Comparison of ENCODE assay signal across 21 cellular contexts in genomic region chr2:14978836-14979235, GRCh38.
DNase-seq lines count a peak whose midpoint lies in the region; ATAC-seq and TF ChIP-seq lines count a peak whose summit lies in the region.
"Had no signal": no experiment of that assay in that cellular context is flagged by ENCODE, and none has a peak within 500 bp of the region (broad histone marks: within the 10 kb centered on the region; RNA-seq: fewer than 3 reads in every experiment).

No MANE protein-coding gene starts in this region.

- no peaks in the 10 kb centered on the region for H3K36me3 ChIP-seq in thyroid gland
- H3K36me3 ChIP-seq: BE2C had no signal

- no peak overlapping the region for H3K27ac Mint-ChIP-seq in activated CD4-positive, alpha-beta T cell treated with anti-CD3 and anti-CD28 coated beads for 36 hours
- H3K27ac Mint-ChIP-seq: CD4-positive, CD25-positive, alpha-beta regulatory T cell had no signal

- H3K27me3 ChIP-seq in thyroid gland = no peaks in the 10 kb centered on the region
- H3K27me3 ChIP-seq: BE2C had no signal

- POLR2A ChIA-PET in activated CD4-positive, alpha-beta T cell treated with anti-CD3 and anti-CD28 coated beads for 36 hours (lab: Charles Lee) = no interaction called here

- no peak for DNase-seq in activated CD4-positive, alpha-beta T cell treated with anti-CD3 and anti-CD28 coated beads for 36 hours
- DNase-seq in activated CD4-positive, alpha-beta T cell treated with anti-CD3 and anti-CD28 coated beads, Interleukin-2, amount 50 U/mL, for 48 hours = no peak
- DNase-seq in M059J (ENCODE audit: low read depth) = peak; percentile 1
- DNase-seq in astrocyte of the hippocampus (ENCODE audit: low read depth, low spot score) = peak; percentile 5
- peak; percentile 10 for DNase-seq in putamen (ENCODE audit: low spot score)
- DNase-seq in NOMO-1 (lab: John Stamatoyannopoulos, UW; ENCODE audit: unreplicated experiment in 2 of 2) = no peak
- no peak for DNase-seq in thyroid gland
- DNase-seq: BE2C; CD4-positive, CD25-positive, alpha-beta regulatory T cell; COR-L47; DMS 273 treated with DMSO at 0.1 percent for 48 hours; GDM1; H7; NCI-H1417 treated with DMSO at 0.1 percent for 48 hours; NCI-H187 treated with DMSO at 0.1 percent for 48 hours; NCI-H345; NCI-H524 treated with DMSO at 0.1 percent for 48 hours had no signal

- no peak overlapping the region for H3K4me3 ChIP-seq in thyroid gland (replicated peaks in 1 of 3)

- CTCF ChIA-PET in activated CD4-positive, alpha-beta T cell treated with anti-CD3 and anti-CD28 coated beads for 36 hours (lab: Charles Lee) = interaction anchor here (0.5 to 0.7 kb wide), 3 partner anchors 77 to 210 kb away, joined by 3 read pairs; no protein-coding TSS in a partner anchor

- no peak overlapping the region for H3K4me3 Mint-ChIP-seq in activated CD4-positive, alpha-beta T cell treated with anti-CD3 and anti-CD28 coated beads for 36 hours
- H3K4me3 Mint-ChIP-seq: CD4-positive, CD25-positive, alpha-beta regulatory T cell had no signal

- H3K27ac ChIP-seq in thyroid gland = no peak overlapping the region
- H3K27ac ChIP-seq: 22Rv1, KMS-11 had no signal

- peak; percentile 51 for ATAC-seq in activated CD4-positive, alpha-beta T cell treated with anti-CD3 and anti-CD28 coated beads for 36 hours
- ATAC-seq in GM19351 (IDR thresholded peaks at IDR 0.05; ENCODE audit: unreplicated experiment) = no peak
- ATAC-seq: Right ventricle myocardium inferior had no signal

- H3K4me1 Mint-ChIP-seq in activated CD4-positive, alpha-beta T cell treated with anti-CD3 and anti-CD28 coated beads for 36 hours = peaks cover 5% of the 10 kb centered on the region
- H3K4me1 Mint-ChIP-seq: CD4-positive, CD25-positive, alpha-beta regulatory T cell had no signal

- no peaks in the 10 kb centered on the region for H3K9me3 Mint-ChIP-seq in activated CD4-positive, alpha-beta T cell treated with anti-CD3 and anti-CD28 coated beads for 36 hours (ENCODE audit: low read depth)

- WGBS in thyroid gland, 2 donors = 87 to 91% methylated on average over 2 of the region's 2 CpGs

- H3K4me1 ChIP-seq in thyroid gland = no peaks in the 10 kb centered on the region
- H3K4me1 ChIP-seq: BE2C had no signal

- no peaks in the 10 kb centered on the region for H3K36me3 Mint-ChIP-seq in activated CD4-positive, alpha-beta T cell treated with anti-CD3 and anti-CD28 coated beads for 36 hours (ENCODE audit: low read depth)
- H3K36me3 Mint-ChIP-seq: CD4-positive, CD25-positive, alpha-beta regulatory T cell had no signal

- TF ChIP-seq CTCF in thyroid gland (IDR thresholded peaks at IDR 0.05) = no peak

- no peaks in the 10 kb centered on the region for H3K9me3 ChIP-seq in thyroid gland
- H3K9me3 ChIP-seq: BE2C had no signal

- H3K27me3 Mint-ChIP-seq in activated CD4-positive, alpha-beta T cell treated with anti-CD3 and anti-CD28 coated beads for 36 hours = peaks cover 22% of the 10 kb centered on the region

- intact Hi-C loops in activated CD4-positive, alpha-beta T cell treated with anti-CD3 and anti-CD28 coated beads for 36 hours (cut with DNase I, micrococcal nuclease) = no loop called here
- intact Hi-C loops in thyroid gland (cut with DNase I) = no loop called here

- TF ChIP-seq POLR2A in thyroid gland (IDR thresholded peaks at IDR 0.05) = no peak

Comparison
In these comparisons a context has a peak if more than half of its experiments do, and no peak if none do; other contexts are left out.
1. DNase-seq: peak in M059J (single experiment), astrocyte of the hippocampus (single experiment) and putamen (single experiment); none in activated CD4-positive, alpha-beta T cell treated with anti-CD3 and anti-CD28 coated beads for 36 hours (single experiment), activated CD4-positive, alpha-beta T cell treated with anti-CD3 and anti-CD28 coated beads, Interleukin-2, amount 50 U/mL, for 48 hours (0 of 2), NOMO-1 (0 of 2) and thyroid gland (0 of 2).